1 cellular context compared by ENCODE assay signal in the genomic region with DNA sequence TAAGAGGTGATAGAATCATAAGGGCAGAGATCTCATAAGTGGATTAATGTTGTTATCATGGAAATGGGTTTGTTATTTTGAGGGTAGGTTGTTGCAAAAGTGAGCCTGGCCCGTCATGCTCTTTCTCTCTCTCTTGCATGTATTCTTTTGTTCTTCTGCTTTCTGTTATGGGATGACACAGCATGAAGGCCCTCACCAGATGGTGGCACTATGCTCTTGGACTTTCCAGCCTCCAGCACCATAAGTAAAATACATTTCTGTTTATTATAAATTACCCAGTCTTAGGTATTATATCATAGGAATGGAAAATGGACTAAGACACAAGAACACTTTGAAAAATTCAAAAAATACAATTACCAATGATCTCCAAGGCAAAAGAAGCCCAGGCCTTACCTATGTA.
TF ChIP-seq lines count a peak whose summit lies in the region.

No MANE protein-coding gene starts in this region.

TF ChIP-seq in GM12878, 131 proteins besides CTCF, POLR2A, EP300 and RAD21 (continued from another document):
- TF ChIP-seq, protein P1, sequence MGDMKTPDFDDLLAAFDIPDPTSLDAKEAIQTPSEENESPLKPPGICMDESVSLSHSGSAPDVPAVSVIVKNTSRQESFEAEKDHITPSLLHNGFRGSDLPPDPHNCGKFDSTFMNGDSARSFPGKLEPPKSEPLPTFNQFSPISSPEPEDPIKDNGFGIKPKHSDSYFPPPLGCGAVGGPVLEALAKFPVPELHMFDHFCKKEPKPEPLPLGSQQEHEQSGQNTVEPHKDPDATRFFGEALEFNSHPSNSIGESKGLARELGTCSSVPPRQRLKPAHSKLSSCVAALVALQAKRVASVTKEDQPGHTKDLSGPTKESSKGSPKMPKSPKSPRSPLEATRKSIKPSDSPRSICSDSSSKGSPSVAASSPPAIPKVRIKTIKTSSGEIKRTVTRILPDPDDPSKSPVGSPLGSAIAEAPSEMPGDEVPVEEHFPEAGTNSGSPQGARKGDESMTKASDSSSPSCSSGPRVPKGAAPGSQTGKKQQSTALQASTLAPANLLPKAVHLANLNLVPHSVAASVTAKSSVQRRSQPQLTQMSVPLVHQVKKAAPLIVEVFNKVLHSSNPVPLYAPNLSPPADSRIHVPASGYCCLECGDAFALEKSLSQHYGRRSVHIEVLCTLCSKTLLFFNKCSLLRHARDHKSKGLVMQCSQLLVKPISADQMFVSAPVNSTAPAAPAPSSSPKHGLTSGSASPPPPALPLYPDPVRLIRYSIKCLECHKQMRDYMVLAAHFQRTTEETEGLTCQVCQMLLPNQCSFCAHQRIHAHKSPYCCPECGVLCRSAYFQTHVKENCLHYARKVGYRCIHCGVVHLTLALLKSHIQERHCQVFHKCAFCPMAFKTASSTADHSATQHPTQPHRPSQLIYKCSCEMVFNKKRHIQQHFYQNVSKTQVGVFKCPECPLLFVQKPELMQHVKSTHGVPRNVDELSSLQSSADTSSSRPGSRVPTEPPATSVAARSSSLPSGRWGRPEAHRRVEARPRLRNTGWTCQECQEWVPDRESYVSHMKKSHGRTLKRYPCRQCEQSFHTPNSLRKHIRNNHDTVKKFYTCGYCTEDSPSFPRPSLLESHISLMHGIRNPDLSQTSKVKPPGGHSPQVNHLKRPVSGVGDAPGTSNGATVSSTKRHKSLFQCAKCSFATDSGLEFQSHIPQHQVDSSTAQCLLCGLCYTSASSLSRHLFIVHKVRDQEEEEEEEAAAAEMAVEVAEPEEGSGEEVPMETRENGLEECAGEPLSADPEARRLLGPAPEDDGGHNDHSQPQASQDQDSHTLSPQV (IDR thresholded peaks at IDR 0.05): no peak
- TF ChIP-seq, protein P2, sequence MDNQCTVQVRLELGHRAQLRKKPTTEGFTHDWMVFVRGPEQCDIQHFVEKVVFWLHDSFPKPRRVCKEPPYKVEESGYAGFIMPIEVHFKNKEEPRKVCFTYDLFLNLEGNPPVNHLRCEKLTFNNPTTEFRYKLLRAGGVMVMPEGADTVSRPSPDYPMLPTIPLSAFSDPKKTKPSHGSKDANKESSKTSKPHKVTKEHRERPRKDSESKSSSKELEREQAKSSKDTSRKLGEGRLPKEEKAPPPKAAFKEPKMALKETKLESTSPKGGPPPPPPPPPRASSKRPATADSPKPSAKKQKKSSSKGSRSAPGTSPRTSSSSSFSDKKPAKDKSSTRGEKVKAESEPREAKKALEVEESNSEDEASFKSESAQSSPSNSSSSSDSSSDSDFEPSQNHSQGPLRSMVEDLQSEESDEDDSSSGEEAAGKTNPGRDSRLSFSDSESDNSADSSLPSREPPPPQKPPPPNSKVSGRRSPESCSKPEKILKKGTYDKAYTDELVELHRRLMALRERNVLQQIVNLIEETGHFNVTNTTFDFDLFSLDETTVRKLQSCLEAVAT (IDR thresholded peaks at IDR 0.05): no peak
- no peak for TF ChIP-seq SREBF2 (IDR thresholded peaks at IDR 0.05; ENCODE audit: low read length)
- no peak for TF ChIP-seq POLR2AphosphoS5 (IDR thresholded peaks at IDR 0.05; ENCODE audit: low read length)
- TF ChIP-seq PML (IDR thresholded peaks at IDR 0.05; ENCODE audit: low read length): no peak
- no peak for TF ChIP-seq WRNIP1 (IDR thresholded peaks at IDR 0.05; ENCODE audit: borderline replicate concordance, low read depth, low read length)
- no peak for TF ChIP-seq CBX5 (IDR thresholded peaks at IDR 0.05; ENCODE audit: low read depth)
- TF ChIP-seq NRF1 (conservative IDR thresholded peaks at IDR 0.05; ENCODE audit: low read depth, low read length): no peak
- no peak for TF ChIP-seq NR2C2 (IDR thresholded peaks at IDR 0.05; ENCODE audit: borderline replicate concordance, control insufficient read depth, insufficient read length, low read depth)
- no peak for TF ChIP-seq SRF (IDR thresholded peaks at IDR 0.05; ENCODE audit: low read depth in 2 of 2, low read length in 2 of 2)
- TF ChIP-seq HDAC6 (IDR thresholded peaks at IDR 0.05; ENCODE audit: unreplicated experiment): no peak
- no peak for TF ChIP-seq MXI1 (IDR thresholded peaks at IDR 0.05; ENCODE audit: low read depth, low read length)
- TF ChIP-seq SUPT20H (IDR thresholded peaks at IDR 0.05; ENCODE audit: borderline replicate concordance, control insufficient read depth, low read depth, low read length): no peak
- TF ChIP-seq, protein P3, sequence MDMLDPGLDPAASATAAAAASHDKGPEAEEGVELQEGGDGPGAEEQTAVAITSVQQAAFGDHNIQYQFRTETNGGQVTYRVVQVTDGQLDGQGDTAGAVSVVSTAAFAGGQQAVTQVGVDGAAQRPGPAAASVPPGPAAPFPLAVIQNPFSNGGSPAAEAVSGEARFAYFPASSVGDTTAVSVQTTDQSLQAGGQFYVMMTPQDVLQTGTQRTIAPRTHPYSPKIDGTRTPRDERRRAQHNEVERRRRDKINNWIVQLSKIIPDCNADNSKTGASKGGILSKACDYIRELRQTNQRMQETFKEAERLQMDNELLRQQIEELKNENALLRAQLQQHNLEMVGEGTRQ (IDR thresholded peaks at IDR 0.05; ENCODE audit: borderline replicate concordance, low read depth, low read length): no peak
- no peak for TF ChIP-seq TARDBP (IDR thresholded peaks at IDR 0.05; ENCODE audit: borderline replicate concordance)
